In genomic region chr1:229674042-229674441, GRCh38 we compare ENCODE assay signal across 23 cellular contexts. TPM values are rescaled to one million over a fixed set of nuclear protein-coding genes. Genes with fewer than 3 reads are reported as not detected.
DNase-seq lines count a peak whose midpoint lies in the region; ATAC-seq, FAIRE-seq and TF ChIP-seq lines count a peak whose summit lies in the region.
"Had no signal": no experiment of that assay in that cellular context is flagged by ENCODE, and none has a peak within 500 bp of the region (broad histone marks: within the 10 kb centered on the region; RNA-seq: fewer than 3 reads in every experiment).

No MANE protein-coding gene starts in this region.

- H3K27ac Mint-ChIP-seq in activated T-cell treated with anti-CD3 and anti-CD28 coated beads, Interleukin-2, amount 50 U/mL, for 72 hours, result no peak overlapping the region
- H3K27ac Mint-ChIP-seq: CD8-positive, alpha-beta memory T cell had no signal

- no peaks in the 10 kb centered on the region for H3K79me1 ChIP-seq in H1 (ENCODE audit: low read depth, low read length)

- TF ChIP-seq EP300 in H1 (IDR thresholded peaks at IDR 0.05; ENCODE audit: borderline replicate concordance in 1 of 2, low read depth in 2 of 2, low read length in 2 of 2), result no peak

- no peak for FAIRE-seq in H1 (lab: Jason Lieb, UNC)
- FAIRE-seq: A204.1, GM12891, GM19239, HepG2 had no signal

- peaks cover 0 to 3% of the 10 kb centered on the region in 2 donors for H3K9me3 Mint-ChIP-seq in activated T-cell treated with anti-CD3 and anti-CD28 coated beads, Interleukin-2, amount 50 U/mL, for 72 hours
- H3K9me3 Mint-ChIP-seq in activated T-cell treated with anti-CD3 and anti-CD28 coated beads, Interleukin-2, amount 50 U/mL, for 4 hours, result no peaks in the 10 kb centered on the region
- H3K9me3 Mint-ChIP-seq: CD8-positive, alpha-beta memory T cell had no signal

- no peak overlapping the region for H4K91ac ChIP-seq in H1 (replicated peaks; ENCODE audit: insufficient read length, low read length)

- POLR2A ChIA-PET in H1 (lab: Charles Lee; ENCODE audit: partially characterized antibody), result interaction anchor here (0.5 kb wide), 1 partner anchor 395 kb away, joined by 3 read pairs; no protein-coding TSS in a partner anchor

- H2BK20ac ChIP-seq in H1 (ENCODE audit: low read length), result no peak overlapping the region

- H3K27ac ChIP-seq in BLaER1 treated with 17β-estradiol and CSF1 and Interleukin-3, amounts not matched to agents 10 nM and 100 nM, result no peak overlapping the region
- no peak overlapping the region for H3K27ac ChIP-seq in H1 (ENCODE audit: low read depth, low read length)
- H3K27ac ChIP-seq: KMS-11 had no signal

- H3K18ac ChIP-seq in H1 (ENCODE audit: extremely low read depth, low read length), result no peak overlapping the region; the same call in 1 of the 2 replicates

- 82% methylated on average over 5 of the region's 5 CpGs; no CpG with 5 or more reads in 1 of the 2 experiments for WGBS in H1 (ENCODE audit: extremely low coverage in 1 of 2, insufficient coverage in 1 of 2, insufficient read length in 1 of 2, insufficient replicate concordance in 2 of 2, low coverage in 1 of 2, low lambda C conversion rate in 2 of 2, missing lambda C conversion rate in 1 of 2), 2 experiments
- WGBS in lower leg skin, 2 donors, result 58 to 63% methylated on average over 5 of the region's 5 CpGs

- no peaks in the 10 kb centered on the region for H3K79me2 ChIP-seq in H1 (ENCODE audit: control insufficient read depth in 1 of 2, insufficient read depth in 2 of 2, low read length in 2 of 2)

- peak; percentile 55 to 64 for ATAC-seq in activated T-cell treated with anti-CD3 and anti-CD28 coated beads, Interleukin-2, amount 50 U/mL, for 72 hours (replicated peaks in 1 of 2)
- ATAC-seq in activated T-cell treated with anti-CD3 and anti-CD28 coated beads, Interleukin-2, amount 50 U/mL, for 4 hours, result no peak
- ATAC-seq: HepG2 had no signal

- no peak overlapping the region for H3K4me3 ChIP-seq in BLaER1 treated with 17β-estradiol and CSF1 and Interleukin-3, amounts not matched to agents 10 nM and 100 nM
- no peak overlapping the region for H3K4me3 ChIP-seq in Jurkat, Clone E6-1 (ENCODE audit: low read length)
- no peak overlapping the region for H3K4me3 ChIP-seq in H1 (ENCODE audit: extremely low read depth in 1 of 4, insufficient read depth in 2 of 4, low read depth in 3 of 4, low read length in 4 of 4)
- no peak overlapping the region for H3K4me3 ChIP-seq in lower leg skin (ENCODE audit: low read depth, poor library complexity, severe bottlenecking)
- H3K4me3 ChIP-seq: MG63 had no signal

- H4K20me1 ChIP-seq in BLaER1 treated with 17β-estradiol and CSF1 and Interleukin-3, amounts not matched to agents 10 nM and 100 nM, result no peaks in the 10 kb centered on the region
- no peaks in the 10 kb centered on the region for H4K20me1 ChIP-seq in H1 (replicated peaks in 1 of 2; ENCODE audit: control insufficient read depth in 1 of 2, insufficient read depth in 2 of 2, low read length in 2 of 2)

- no peak overlapping the region for H3K14ac ChIP-seq in H1 (ENCODE audit: insufficient read length)

- H2BK5ac ChIP-seq in H1 (ENCODE audit: low read depth, low read length), result no peak overlapping the region; the same call in 1 of the 2 replicates

- H2BK12ac ChIP-seq in H1 (ENCODE audit: low read depth, low read length), result no peak overlapping the region

- no peak for TF ChIP-seq CTCF in H1 (IDR thresholded peaks at IDR 0.05; ENCODE audit: control extremely low read depth in 1 of 3, insufficient read depth in 1 of 3, low read depth in 1 of 3, low read length in 3 of 3)
- TF ChIP-seq CTCF in lower leg skin (IDR thresholded peaks at IDR 0.05), result no peak

- H4K8ac ChIP-seq in H1 (ENCODE audit: extremely low read depth, insufficient read depth, low read length), result peak overlapping the region; percentile 22; the same call in 1 of the 2 replicates

- DNase-seq in activated T-cell treated with anti-CD3 and anti-CD28 coated beads, Interleukin-2, amount 50 U/mL, for 72 hours, result peak in 1 of 2 donors; percentile 26
- DNase-seq in activated T-cell treated with anti-CD3 and anti-CD28 coated beads, Interleukin-2, amount 50 U/mL, for 4 hours, result no peak
- DNase-seq in Jurkat, Clone E6-1 (ENCODE audit: low read depth, low spot score), result peak; percentile 58
- DNase-seq in H1 (ENCODE audit: low read depth in 1 of 2, low spot score in 2 of 2) (no peak), dermis blood vessel endothelial cell (no peak), lower leg skin (ENCODE audit: low spot score in 2 of 2) (no peak), amniotic stem cell (lab: John Stamatoyannopoulos, UW) (no peak)
- DNase-seq: BE2C; CD8-positive, alpha-beta memory T cell; DMS53; HCEC 1CT; MG63; NCI-H1048; NCI-H1436; NCI-H2029; NCI-H2171; NCI-H526 had no signal

- no peak overlapping the region for H3K9ac ChIP-seq in BLaER1 treated with 17β-estradiol and CSF1 and Interleukin-3, amounts not matched to agents 10 nM and 100 nM
- no peak overlapping the region for H3K9ac ChIP-seq in H1 (replicated peaks in 1 of 4; ENCODE audit: extremely low read depth in 1 of 4, low read depth in 3 of 4, low read length in 3 of 4)
- H3K9ac ChIP-seq: KMS-11 had no signal

- peak overlapping the region in 8 of 11 experiments; percentile 5 to 44 (median 30); a peak in 11 of 22 replicates for H3K4me2 ChIP-seq in BLaER1 treated with 17β-estradiol and CSF1 and Interleukin-3, amounts not matched to agents 10 nM and 100 nM
- no peak overlapping the region for H3K4me2 ChIP-seq in H1 (ENCODE audit: insufficient read depth in 1 of 2, low read depth in 2 of 2, low read length in 2 of 2)
- H3K4me2 ChIP-seq: KMS-11 had no signal

- H2BK120ac ChIP-seq in H1 (replicated peaks; ENCODE audit: low read depth, low read length), result no peak overlapping the region

- H3K23ac ChIP-seq in H1 (ENCODE audit: insufficient read length), result no peak overlapping the region

- peaks cover 36% of the 10 kb centered on the region for H3K4me1 Mint-ChIP-seq in activated T-cell treated with anti-CD3 and anti-CD28 coated beads, Interleukin-2, amount 50 U/mL, for 72 hours (ENCODE audit: low read depth)
- H3K4me1 Mint-ChIP-seq in activated T-cell treated with anti-CD3 and anti-CD28 coated beads, Interleukin-2, amount 50 U/mL, for 4 hours (ENCODE audit: low read depth), result peaks cover 8% of the 10 kb centered on the region
- H3K4me1 Mint-ChIP-seq: CD8-positive, alpha-beta memory T cell had no signal

- no peak for TF ChIP-seq RAD21 in H1 (IDR thresholded peaks at IDR 0.05 in 1 of 2, conservative IDR thresholded peaks at IDR 0.05 in 1 of 2; ENCODE audit: low read depth in 2 of 2, low read length in 2 of 2)

- no peak overlapping the region for H2BK15ac ChIP-seq in H1 (ENCODE audit: low read length)

- H4K5ac ChIP-seq in H1 (ENCODE audit: insufficient read length, low read depth, low read length), result no peak overlapping the region

- H3K27me3 Mint-ChIP-seq in activated T-cell treated with anti-CD3 and anti-CD28 coated beads, Interleukin-2, amount 50 U/mL, for 72 hours (ENCODE audit: low read depth), result no peaks in the 10 kb centered on the region
- H3K27me3 Mint-ChIP-seq in activated T-cell treated with anti-CD3 and anti-CD28 coated beads, Interleukin-2, amount 50 U/mL, for 4 hours (ENCODE audit: low read depth), result no peaks in the 10 kb centered on the region
- H3K27me3 Mint-ChIP-seq: CD8-positive, alpha-beta memory T cell had no signal

- H3K27me3 ChIP-seq in BLaER1 treated with 17β-estradiol and CSF1 and Interleukin-3, amounts not matched to agents 10 nM and 100 nM, result no peaks in the 10 kb centered on the region
- H3K27me3 ChIP-seq in H1 (replicated peaks in 1 of 4; ENCODE audit: control insufficient read depth in 3 of 4, extremely low read depth in 1 of 4, insufficient read depth in 3 of 4, low read length in 3 of 4), result no peaks in the 10 kb centered on the region
- H3K27me3 ChIP-seq: BE2C, MG63 had no signal

- peaks cover 0 to 5% (median 0%) of the 10 kb centered on the region in 11 experiments; a peak in 2 of 22 replicates for H3K9me3 ChIP-seq in BLaER1 treated with 17β-estradiol and CSF1 and Interleukin-3, amounts not matched to agents 10 nM and 100 nM (replicated peaks in 1 of 11)
- no peaks in the 10 kb centered on the region for H3K9me3 ChIP-seq in H1 (ENCODE audit: insufficient read depth in 2 of 2, low read depth in 1 of 2, low read length in 1 of 2)
- H3K9me3 ChIP-seq: BE2C, MG63 had no signal

- no peak overlapping the region for H3K4ac ChIP-seq in H1 (replicated peaks; ENCODE audit: insufficient read length, low read depth, low read length)

- peaks cover 0 to 11% (median 8%) of the 10 kb centered on the region in 10 experiments; a peak in 12 of 20 replicates for H3K4me1 ChIP-seq in BLaER1 treated with 17β-estradiol and CSF1 and Interleukin-3, amounts not matched to agents 10 nM and 100 nM
- no peaks in the 10 kb centered on the region for H3K4me1 ChIP-seq in H1 (replicated peaks in 1 of 4; ENCODE audit: control insufficient read depth in 3 of 4, insufficient read depth in 4 of 4, low read length in 3 of 4)

- no peaks in the 10 kb centered on the region; the same call in 1 of the 2 replicates for H3K23me2 ChIP-seq in H1 (ENCODE audit: low read depth, low read length)

- peaks cover 0 to 1% of the 10 kb centered on the region in 2 donors for H3K36me3 Mint-ChIP-seq in activated T-cell treated with anti-CD3 and anti-CD28 coated beads, Interleukin-2, amount 50 U/mL, for 72 hours (ENCODE audit: insufficient read depth in 2 of 2)
- peaks cover 2% of the 10 kb centered on the region for H3K36me3 Mint-ChIP-seq in activated T-cell treated with anti-CD3 and anti-CD28 coated beads, Interleukin-2, amount 50 U/mL, for 4 hours (ENCODE audit: insufficient read depth)

- no peak overlapping the region for H3K56ac ChIP-seq in H1 (replicated peaks; ENCODE audit: insufficient read length, low read depth, low read length)

- intact Hi-C loops in lower leg skin (cut with DNase I; ENCODE audit: low total_unique reads), result no loop called here

- peaks cover 0 to 6% (median 0%) of the 10 kb centered on the region in 11 experiments; a peak in 1 of 22 replicates for H3K36me3 ChIP-seq in BLaER1 treated with 17β-estradiol and CSF1 and Interleukin-3, amounts not matched to agents 10 nM and 100 nM
- no peaks in the 10 kb centered on the region for H3K36me3 ChIP-seq in H1 (ENCODE audit: control insufficient read depth in 2 of 4, insufficient read depth in 4 of 4, low read length in 3 of 4)
- H3K36me3 ChIP-seq: BE2C had no signal

- H2AFZ ChIP-seq in H1 (ENCODE audit: low read length), result no peak overlapping the region

- TF ChIP-seq POLR2A in H1 (IDR thresholded peaks at IDR 0.05; ENCODE audit: control extremely low read depth in 1 of 2, low read depth in 2 of 2, low read length in 2 of 2) (no peak), lower leg skin (IDR thresholded peaks at IDR 0.05) (no peak)

- H3K4me3 Mint-ChIP-seq in activated T-cell treated with anti-CD3 and anti-CD28 coated beads, Interleukin-2, amount 50 U/mL, for 72 hours, result no peak overlapping the region
- H3K4me3 Mint-ChIP-seq in activated T-cell treated with anti-CD3 and anti-CD28 coated beads, Interleukin-2, amount 50 U/mL, for 4 hours, result no peak overlapping the region
- H3K4me3 Mint-ChIP-seq: CD8-positive, alpha-beta memory T cell had no signal

- H2AK5ac ChIP-seq in H1 (ENCODE audit: low read depth, low read length), result no peak overlapping the region

- CTCF ChIA-PET in H1 (lab: Charles Lee; ENCODE audit: partially characterized antibody), result interaction anchor here (0.7 to 2.6 kb wide), 4 partner anchors 13 to 446 kb away, joined by 3 to 10 read pairs (median 3); no protein-coding TSS in a partner anchor

RNA-seq across cellular contexts. Expression of gene URB2, which starts 48.0 kb away (rescaled TPM):
- 10 to 100 TPM; 11.6 to 12.3 TPM for total RNA-seq in activated T-cell treated with anti-CD3 and anti-CD28 coated beads, Interleukin-2, amount 50 U/mL, for 72 hours
- total RNA-seq in activated T-cell treated with anti-CD3 and anti-CD28 coated beads, Interleukin-2, amount 50 U/mL, for 4 hours, result 10 to 100 TPM; 47.1 to 55.6 (median 53.8) TPM
- 10.9 TPM for polyA plus RNA-seq in Jurkat, Clone E6-1 (2012; ENCODE audit: insufficient read depth, insufficient read length)
- total RNA-seq in H1 (2021; fragmentation: NEBNext Ultra II Directional; extraction: Animal tissue kit (Norgen Biotek cat#: 25700)), result 33.0 and 33.5 TPM in 2 replicates
- 13.7 and 14.5 TPM in 2 replicates for polyA plus RNA-seq in H1 (2011; rRNA removed)
- 15.9 TPM for polyA plus RNA-seq in H1 (2011; cell fraction: cytosol; rRNA removed)
- polyA plus RNA-seq in H1 (2011; cell fraction: nucleus; rRNA removed), result 19.3 TPM
- 14.3 to 18.8 TPM (median 17.7 TPM) in 4 replicates for polyA plus RNA-seq in H1 (2012, experiment 1 of 2)
- polyA plus RNA-seq in H1 (2012, experiment 2 of 2), result 8.8 TPM
- polyA plus RNA-seq in H1 (2013, experiment 1 of 2), result 13.3 TPM
- 12.3 TPM for polyA plus RNA-seq in H1 (2013, experiment 2 of 2)
- 65.0 and 74.8 TPM in 2 replicates for polyA minus RNA-seq in H1 (2011; rRNA and poly(A)+ RNA removed)
- 23.3 TPM for polyA minus RNA-seq in H1 (2011; cell fraction: cytosol; rRNA and poly(A)+ RNA removed)
- polyA minus RNA-seq in H1 (2011; cell fraction: nucleus; rRNA and poly(A)+ RNA removed), result 41.7 TPM
- total RNA-seq in dermis blood vessel endothelial cell (12.4 and 15.9 TPM in 2 replicates), lower leg skin (1 to 10 TPM; 5.7 to 7.7 (median 6.3) TPM)

RNA-seq across cellular contexts. Expression of gene TAF5L, which starts 48.1 kb away (rescaled TPM):
- 10 to 100 TPM; 18.9 to 21.7 TPM for total RNA-seq in activated T-cell treated with anti-CD3 and anti-CD28 coated beads, Interleukin-2, amount 50 U/mL, for 72 hours
- total RNA-seq in activated T-cell treated with anti-CD3 and anti-CD28 coated beads, Interleukin-2, amount 50 U/mL, for 4 hours, result 10 to 100 TPM; 27.8 to 32.6 (median 29.6) TPM
- 30.1 TPM for polyA plus RNA-seq in Jurkat, Clone E6-1 (2012; ENCODE audit: insufficient read depth, insufficient read length)
- total RNA-seq in H1 (2021; fragmentation: NEBNext Ultra II Directional; extraction: Animal tissue kit (Norgen Biotek cat#: 25700)), result 23.3 and 24.8 TPM in 2 replicates
- 17.3 and 17.7 TPM in 2 replicates for polyA plus RNA-seq in H1 (2011; rRNA removed)
- polyA plus RNA-seq in H1 (2011; cell fraction: cytosol; rRNA removed), result 16.1 TPM
- polyA plus RNA-seq in H1 (2011; cell fraction: nucleus; rRNA removed), result 29.6 TPM
- polyA plus RNA-seq in H1 (2012, experiment 1 of 2), result 14.3 to 17.1 TPM (median 15.6 TPM) in 4 replicates
- 6.3 TPM for polyA plus RNA-seq in H1 (2012, experiment 2 of 2)
- polyA plus RNA-seq in H1 (2013, experiment 1 of 2), result 20.3 TPM
- polyA plus RNA-seq in H1 (2013, experiment 2 of 2), result 20.5 TPM
- 29.6 and 30.0 TPM in 2 replicates for polyA minus RNA-seq in H1 (2011; rRNA and poly(A)+ RNA removed)
- polyA minus RNA-seq in H1 (2011; cell fraction: cytosol; rRNA and poly(A)+ RNA removed), result 10.2 TPM
- polyA minus RNA-seq in H1 (2011; cell fraction: nucleus; rRNA and poly(A)+ RNA removed), result 37.9 TPM
- total RNA-seq in dermis blood vessel endothelial cell, result 28.2 and 33.6 TPM in 2 replicates
- total RNA-seq in lower leg skin, result 10 to 100 TPM in 2 of 4 donors, 1 to 10 TPM in 2; 7.5 to 15.7 (median 9.4) TPM

Comparison
In these comparisons a context has a peak if more than half of its experiments do, and no peak if none do; other contexts are left out.
1. ATAC-seq: peak in activated T-cell treated with anti-CD3 and anti-CD28 coated beads, Interleukin-2, amount 50 U/mL, for 72 hours (2 of 2); none in activated T-cell treated with anti-CD3 and anti-CD28 coated beads, Interleukin-2, amount 50 U/mL, for 4 hours (0 of 2).
2. H3K4me2 ChIP-seq: peak in BLaER1 treated with 17β-estradiol and CSF1 and Interleukin-3, amounts not matched to agents 10 nM and 100 nM (8 of 11); none in H1 (0 of 2).